In the genomic region with DNA sequence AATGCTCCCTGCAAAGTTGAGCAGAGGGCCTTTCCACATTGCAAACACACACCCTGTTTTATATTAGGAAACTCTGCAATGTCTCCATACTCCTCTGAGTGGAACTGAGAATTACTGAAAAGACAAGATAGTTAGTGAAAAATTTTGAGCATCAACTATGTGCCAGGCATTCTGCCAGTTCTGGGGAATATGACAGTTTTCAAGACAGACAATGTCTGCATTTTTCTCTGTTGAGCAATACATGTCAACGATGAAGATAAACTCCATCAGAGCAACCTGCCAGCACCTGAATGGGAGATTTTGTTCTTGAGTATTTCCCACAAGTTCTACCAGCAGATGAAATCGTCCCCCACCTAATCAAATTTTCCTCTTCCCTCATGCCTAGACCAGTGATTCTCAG, we compare ENCODE assay signal across 22 cellular contexts.
"Had no signal": no experiment of that assay in that cellular context is flagged by ENCODE, and none has a peak within 500 bp of the region (broad histone marks: within the 10 kb centered on the region; RNA-seq: fewer than 3 reads in every experiment).

No MANE protein-coding gene starts in this region.

- ATAC-seq: K562 had no signal

- H3K9ac ChIP-seq: KMS-11 had no signal

- H3K4me1 ChIP-seq: SJSA1 had no signal

- H3K4me3 ChIP-seq: K562, SJSA1, SK-N-MC had no signal

- H3K36me3 ChIP-seq: SJSA1 had no signal

- H3K27ac ChIP-seq: SJSA1, SK-N-MC had no signal

- H3K27ac Mint-ChIP-seq: IgD-negative memory B cell had no signal

- H3K4me1 Mint-ChIP-seq: IgD-negative memory B cell had no signal

- H3K27me3 Mint-ChIP-seq: IgD-negative memory B cell had no signal

- DNase-seq: Kasumi-1, MM.1S, NCI-H1092 treated with DMSO at 0.1 percent for 48 hours, NCI-H1436, NCI-H187, NCI-H2029, NCI-H2081 treated with DMSO at 0.1 percent for 48 hours, NCI-H2171, NCI-H226, NCI-H446, NCI-H510A, NCI-H524 treated with DMSO at 0.1 percent for 48 hours, NCI-H69, NCI-H774, Right ventricle myocardium superior, RPMI8226, SIG-M5 had no signal

- H3K4me3 Mint-ChIP-seq: IgD-negative memory B cell had no signal
